Comparison of ENCODE assay signal across 14 cellular contexts in the genomic region with DNA sequence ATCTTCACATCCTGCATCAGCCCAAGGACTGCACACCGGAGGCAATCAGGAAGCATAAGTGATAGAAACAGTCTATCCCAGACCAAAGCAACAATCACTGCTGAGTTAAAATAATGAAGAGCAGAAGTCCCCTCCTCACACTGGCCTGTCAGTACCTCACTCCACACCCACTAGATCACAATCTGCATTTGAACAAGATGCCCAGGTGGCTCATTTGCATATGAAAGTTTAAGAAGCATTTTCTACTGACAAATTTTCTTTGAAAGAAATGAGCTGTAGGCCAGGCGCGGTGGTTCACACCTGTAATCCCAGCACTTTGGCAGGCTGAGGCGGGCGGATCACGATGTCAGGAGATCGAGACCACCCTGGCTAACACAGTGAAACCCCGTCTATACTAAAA.
"Had no signal": no experiment of that assay in that cellular context is flagged by ENCODE, and none has a peak within 500 bp of the region (broad histone marks: within the 10 kb centered on the region; RNA-seq: fewer than 3 reads in every experiment).

No MANE protein-coding gene starts in this region.

- H3K4me3 ChIP-seq: body of pancreas, coronary artery, right atrium auricular region had no signal

- H3K27me3 ChIP-seq: body of pancreas, neutrophil, right atrium auricular region had no signal

- H3K27ac ChIP-seq: body of pancreas, coronary artery, neutrophil, right atrium auricular region had no signal

- H3K4me1 Mint-ChIP-seq: naive B cell had no signal

- H3K27me3 Mint-ChIP-seq: activated CD4-positive, alpha-beta memory T cell treated with anti-CD3 and anti-CD28 coated beads, Interleukin-2, amount 10 ng/mL, durations not matched to agents 7 days and 5 days; naive B cell had no signal

- H3K4me3 Mint-ChIP-seq: activated CD4-positive, alpha-beta memory T cell treated with anti-CD3 and anti-CD28 coated beads, Interleukin-2, amount 10 ng/mL, durations not matched to agents 7 days and 5 days; mesothelial cell of epicardium; naive B cell had no signal

- ATAC-seq: body of pancreas, SK-N-SH treated with all-trans-retinoic acid at 6 μM for 48 hours had no signal

- H3K4me1 ChIP-seq: body of pancreas, right atrium auricular region had no signal

- H3K9me3 ChIP-seq: body of pancreas, neutrophil, right atrium auricular region had no signal

- H3K9me3 Mint-ChIP-seq: activated CD4-positive, alpha-beta memory T cell treated with anti-CD3 and anti-CD28 coated beads, Interleukin-2, amount 10 ng/mL, durations not matched to agents 7 days and 5 days; mesothelial cell of epicardium; naive B cell had no signal

- DNase-seq: activated CD4-positive, alpha-beta memory T cell treated with anti-CD3 and anti-CD28 coated beads, Interleukin-2, amount 10 ng/mL, durations not matched to agents 7 days and 5 days; activated naive CD4-positive, alpha-beta T cell treated with Interleukin-2 at 50 U/mL for 16 hours; amniotic stem cell; body of pancreas; central memory CD4-positive, alpha-beta T cell; effector CD4-positive, alpha-beta T cell; hypothalamus; naive B cell; small intestine had no signal
